In genomic region chr16:8469102-8469778, GRCh38 we compare ENCODE assay signal across 31 cellular contexts.
"Had no signal": no experiment of that assay in that cellular context is flagged by ENCODE, and none has a peak within 500 bp of the region (broad histone marks: within the 10 kb centered on the region; RNA-seq: fewer than 3 reads in every experiment).

No MANE protein-coding gene starts in this region.

- H3K4me3 ChIP-seq: ascending aorta, breast epithelium, cardiac muscle cell, colonic mucosa, esophagus squamous epithelium, gastroesophageal sphincter, heart right ventricle had no signal

- FAIRE-seq: endometrium, endothelial cell of umbilical vein had no signal

- H3K9me3 ChIP-seq: ascending aorta, colonic mucosa, esophagus squamous epithelium had no signal

- H3K4me1 ChIP-seq: ascending aorta, breast epithelium, colonic mucosa, esophagus squamous epithelium, gastroesophageal sphincter, heart right ventricle had no signal

- DNase-seq: activated CD4-positive, alpha-beta memory T cell treated with anti-CD3 and anti-CD28 coated beads for 36 hours; activated CD4-positive, alpha-beta T cell treated with anti-CD3 and anti-CD28 coated beads for 36 hours; activated CD4-positive, alpha-beta T cell treated with anti-CD3 and anti-CD28 coated beads, Interleukin-2, amount 10 ng/mL, durations not matched to agents 24 days and 14 days; activated CD4-positive, CD25-positive, alpha-beta regulatory T cell; activated CD4-positive, CD25-positive, alpha-beta regulatory T cell treated with anti-CD3 and anti-CD28 coated beads, Interleukin-2, amount 50 U/mL, for 72 hours; activated CD8-positive, alpha-beta memory T cell treated with anti-CD3 and anti-CD28 coated beads, Interleukin-2, amount 10 ng/mL, durations not matched to agents 7 days and 5 days; activated CD8-positive, alpha-beta memory T cell treated with anti-CD3 and anti-CD28 coated beads, Interleukin-2, amount 50 U/mL, for 4 hours; activated CD8-positive, alpha-beta T cell treated with anti-CD3 and anti-CD28 coated beads, Interleukin-2, amount 10 ng/mL, durations not matched to agents 7 days and 5 days; activated gamma-delta T cell; activated naive CD4-positive, alpha-beta T cell; activated naive CD4-positive, alpha-beta T cell treated with anti-CD3 and anti-CD28 coated beads, Interleukin-2, amount 10 ng/mL, durations not matched to agents 7 days and 5 days; activated naive CD8-positive, alpha-beta T cell treated with anti-CD3 and anti-CD28 coated beads, Interleukin-2, amount 10 ng/mL, durations not matched to agents 7 days and 5 days; activated T-cell treated with anti-CD3 and anti-CD28 coated beads, Interleukin-2, amount 50 U/mL, for 1 hour; activated T-cell treated with anti-CD3 and anti-CD28 coated beads, Interleukin-2, amount 50 U/mL, for 72 hours; central memory CD4-positive, alpha-beta T cell; cerebellar nuclear complex; colonic mucosa; effector CD8-positive, alpha-beta T cell; esophagus squamous epithelium; foreskin melanocyte; heart right ventricle; T-helper 17 cell; T1000 had no signal

- ATAC-seq: activated CD4-positive, alpha-beta T cell treated with anti-CD3 and anti-CD28 coated beads for 36 hours; activated CD8-positive, alpha-beta memory T cell treated with anti-CD3 and anti-CD28 coated beads, Interleukin-2, amount 10 ng/mL, durations not matched to agents 7 days and 5 days; activated CD8-positive, alpha-beta T cell treated with anti-CD3 and anti-CD28 coated beads, Interleukin-2, amount 10 ng/mL, durations not matched to agents 7 days and 5 days; activated naive CD4-positive, alpha-beta T cell treated with anti-CD3 and anti-CD28 coated beads, Interleukin-2, amount 50 U/mL, for 72 hours; activated T-cell treated with anti-CD3 and anti-CD28 coated beads, Interleukin-2, amount 50 U/mL, for 72 hours; gastroesophageal sphincter; heart right ventricle; T-helper 17 cell had no signal

- H3K36me3 ChIP-seq: ascending aorta, breast epithelium, cardiac muscle cell, colonic mucosa, esophagus squamous epithelium, gastroesophageal sphincter, heart right ventricle had no signal

- H3K27me3 ChIP-seq: ascending aorta, colonic mucosa, esophagus squamous epithelium, gastroesophageal sphincter had no signal

- H3K27ac ChIP-seq: ascending aorta, breast epithelium, cardiac muscle cell, colonic mucosa, epithelial cell of prostate, esophagus squamous epithelium, gastroesophageal sphincter, heart right ventricle had no signal
